ENCODE assay signal across 15 cellular contexts in the genomic region with DNA sequence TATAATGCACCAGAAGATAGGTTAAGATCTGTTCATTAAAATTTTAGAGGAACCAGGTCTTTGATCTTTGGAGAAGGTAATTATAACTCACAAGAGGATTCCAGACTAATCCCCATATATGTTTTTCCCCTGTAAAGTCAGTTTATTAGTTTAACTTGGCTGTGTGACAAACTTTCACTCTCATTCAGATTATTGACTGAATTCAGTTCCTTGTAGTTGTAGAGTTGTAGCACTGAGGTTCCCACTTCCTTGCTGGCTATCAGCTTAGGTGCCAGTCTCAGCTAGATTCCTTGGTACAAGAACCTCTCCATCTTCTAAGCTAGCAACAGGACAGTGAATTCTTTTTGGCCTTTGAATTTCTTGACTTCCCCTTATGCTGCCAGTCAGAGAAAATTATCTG. TPM values are rescaled to one million over a fixed set of nuclear protein-coding genes. Genes with fewer than 3 reads are reported as not detected.
DNase-seq lines count a peak whose midpoint lies in the region; ATAC-seq and TF ChIP-seq lines count a peak whose summit lies in the region.
"Had no signal": no experiment of that assay in that cellular context is flagged by ENCODE, and none has a peak within 500 bp of the region (broad histone marks: within the 10 kb centered on the region; RNA-seq: fewer than 3 reads in every experiment).

No MANE protein-coding gene starts in this region.

- TF ChIP-seq CTCF in mucosa of descending colon (IDR thresholded peaks at IDR 0.05) (no peak), prostate gland (IDR thresholded peaks at IDR 0.05) (no peak)

- H3K27ac ChIP-seq in prostate gland, result no peak overlapping the region

- H3K36me3 ChIP-seq in mucosa of descending colon (ENCODE audit: low read depth) (no peaks in the 10 kb centered on the region), prostate gland (no peaks in the 10 kb centered on the region)

- DNase-seq in HT-29 (ENCODE audit: low spot score), result peak; percentile 47
- peak; percentile 47 for DNase-seq in LoVo (ENCODE audit: low spot score)
- peak in 1 of 3 donors; percentile 23 for DNase-seq in mucosa of descending colon
- peak; percentile 6 for DNase-seq in prostate gland (ENCODE audit: low spot score)
- DNase-seq: CD8-positive, alpha-beta T cell; COR-L47; DMS53; H7 had no signal

- H3K4me1 ChIP-seq in mucosa of descending colon (ENCODE audit: low read depth), result no peaks in the 10 kb centered on the region
- H3K4me1 ChIP-seq in prostate gland (replicated peaks), result no peaks in the 10 kb centered on the region

- H3K4me3 ChIP-seq in mucosa of descending colon (no peak overlapping the region), prostate gland (no peak overlapping the region)
- H3K4me3 ChIP-seq: GM12878, GM23338 had no signal

- ATAC-seq in mucosa of descending colon, result peak; percentile 95
- ATAC-seq in GM19397 (IDR thresholded peaks at IDR 0.05; ENCODE audit: unreplicated experiment), result no peak
- no peak for ATAC-seq in GM21515 (IDR thresholded peaks at IDR 0.05; ENCODE audit: unreplicated experiment)
- ATAC-seq in esophagus mucosa, result no peak
- ATAC-seq: CD8-positive, alpha-beta T cell; GM12878; GM23338 had no signal

- no peaks in the 10 kb centered on the region for H3K9me3 ChIP-seq in mucosa of descending colon
- no peaks in the 10 kb centered on the region for H3K9me3 ChIP-seq in prostate gland

- no peak for TF ChIP-seq POLR2A in prostate gland (IDR thresholded peaks at IDR 0.05)

- peaks cover 9% of the 10 kb centered on the region for H3K27me3 ChIP-seq in prostate gland (replicated peaks; ENCODE audit: insufficient read depth)

- intact Hi-C loops in mucosa of descending colon (cut with DNase I, micrococcal nuclease), result no loop called here
- intact Hi-C loops in prostate gland (cut with DNase I), result no loop called here

RNA-seq across cellular contexts. Expression of a gene that starts 19.1 kb away (rescaled TPM):
- not detected in 2 replicates for total RNA-seq in HT-29 (2014; rRNA removed; shearing (Covaris generic))
- total RNA-seq in mucosa of descending colon (100 to 1,000 TPM in 1 of 3 donors, under 1 TPM in 1, not detected in 1; 0.89 to 885 TPM), prostate gland (not detected), esophagus mucosa (not detected)
- total RNA-seq: A673; CD8-positive, alpha-beta T cell; G401; GM23338 had no signal

RNA-seq across cellular contexts. Expression of a gene that starts 20.1 kb away (rescaled TPM):
- not detected in 2 replicates for total RNA-seq in HT-29 (2014; rRNA removed; shearing (Covaris generic))
- total RNA-seq in mucosa of descending colon, result not detected
- not detected for total RNA-seq in prostate gland
- not detected for total RNA-seq in esophagus mucosa
- total RNA-seq: A673; CD8-positive, alpha-beta T cell; G401; GM23338; H7 had no signal

RNA-seq across cellular contexts. Expression of a gene that starts 51.6 kb away (rescaled TPM):
- not detected in 2 replicates for total RNA-seq in HT-29 (2014; rRNA removed; shearing (Covaris generic))
- 100 to 1,000 TPM in 1 of 3 donors, 1 to 10 TPM in 1, not detected in 1; 1.2 to 395 TPM for total RNA-seq in mucosa of descending colon
- not detected for total RNA-seq in prostate gland
- not detected for total RNA-seq in esophagus mucosa
- total RNA-seq: A673; CD8-positive, alpha-beta T cell; G401; GM23338; H7 had no signal
